13 cellular contexts compared by ENCODE assay signal in the genomic region with DNA sequence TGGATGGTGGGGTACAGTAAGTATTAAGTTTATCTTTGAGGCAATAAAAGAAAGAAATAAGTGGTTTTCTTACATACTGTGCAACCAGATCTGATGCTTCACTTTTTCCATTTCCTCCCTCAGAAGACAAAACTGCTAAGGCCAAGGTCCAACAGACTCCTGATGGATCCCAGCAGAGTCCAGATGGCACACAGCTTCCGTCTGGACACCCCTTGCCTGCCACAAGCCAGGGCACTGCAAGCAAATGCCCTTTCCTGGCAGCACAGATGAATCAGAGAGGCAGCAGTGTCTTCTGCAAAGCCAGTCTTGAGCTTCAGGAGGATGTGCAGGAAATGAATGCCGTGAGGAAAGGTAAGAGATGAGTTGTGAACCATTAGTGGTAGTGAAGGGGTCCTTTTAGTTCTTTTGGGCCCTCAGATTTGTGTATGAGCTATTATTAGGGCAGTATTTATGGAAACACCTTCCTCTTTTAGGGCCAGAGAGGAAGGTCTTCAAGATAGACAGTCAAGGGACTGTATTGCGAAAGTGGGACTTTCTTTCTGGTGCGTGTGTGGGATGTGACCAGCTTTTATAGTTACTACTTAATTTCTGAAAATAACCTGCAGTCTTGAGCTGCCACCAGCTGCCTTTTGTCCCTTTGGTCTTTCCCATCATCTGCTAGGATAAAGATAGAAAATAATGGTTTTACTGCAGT. TPM values are rescaled to one million over a fixed set of nuclear protein-coding genes. Genes with fewer than 3 reads are reported as not detected.
DNase-seq lines count a peak whose midpoint lies in the region; ATAC-seq and TF ChIP-seq lines count a peak whose summit lies in the region.
"Had no signal": no experiment of that assay in that cellular context is flagged by ENCODE, and none has a peak within 500 bp of the region (broad histone marks: within the 10 kb centered on the region; RNA-seq: fewer than 3 reads in every experiment).

No MANE protein-coding gene starts in this region.

- no peak for TF ChIP-seq CTCF in left lung (IDR thresholded peaks at IDR 0.05)

- peaks cover 38 to 73% (median 67%) of the 10 kb centered on the region in 10 experiments for H3K4me1 ChIP-seq in BLaER1 treated with 17β-estradiol and CSF1 and Interleukin-3, amounts not matched to agents 10 nM and 100 nM
- H3K4me1 ChIP-seq in left lung: peaks cover 31 to 84% of the 10 kb centered on the region in 2 donors

- intact Hi-C loops in left lung (cut with DNase I): no loop called here

- DNase-seq in SIG-M5 treated with dmso at 0.1 percent for 504 hours (lab: John Stamatoyannopoulos, UW; ENCODE audit: unreplicated experiment): peak; percentile 94
- DNase-seq in left lung: peak in 1 of 2 donors; percentile 53
- no peak for DNase-seq in GM19238 (ENCODE audit: insufficient read length, low spot score)
- no peak for DNase-seq in DMS79 (lab: John Stamatoyannopoulos, UW)
- DNase-seq in EL: no peak
- DNase-seq: NCI-H446, SHP77 treated with DMSO at 0.1 percent for 48 hours had no signal

- peak; percentile 46 for ATAC-seq in GM18868 (IDR thresholded peaks at IDR 0.05; ENCODE audit: unreplicated experiment)
- ATAC-seq in left lung: no peak
- no peak for ATAC-seq in GM19455 (IDR thresholded peaks at IDR 0.05; ENCODE audit: unreplicated experiment)

- H3K4me3 ChIP-seq in BLaER1 treated with 17β-estradiol and CSF1 and Interleukin-3, amounts not matched to agents 10 nM and 100 nM: peak overlapping the region in 7 of 10 experiments; percentile 3 to 93 (median 38); a peak in 11 of 20 replicates
- no peak overlapping the region for H3K4me3 ChIP-seq in left lung
- H3K4me3 ChIP-seq: HAP-1, right atrium auricular region had no signal

- peak overlapping the region; percentile 27 to 93 (median 60); a peak in 18 of 22 replicates for H3K9ac ChIP-seq in BLaER1 treated with 17β-estradiol and CSF1 and Interleukin-3, amounts not matched to agents 10 nM and 100 nM

- H4K20me1 ChIP-seq in BLaER1 treated with 17β-estradiol and CSF1 and Interleukin-3, amounts not matched to agents 10 nM and 100 nM: peaks cover 0 to 80% (median 17%) of the 10 kb centered on the region in 11 experiments; a peak in 14 of 22 replicates

- H3K9me3 ChIP-seq in BLaER1 treated with 17β-estradiol and CSF1 and Interleukin-3, amounts not matched to agents 10 nM and 100 nM (replicated peaks in 1 of 11): no peaks in the 10 kb centered on the region
- H3K9me3 ChIP-seq in left lung: no peaks in the 10 kb centered on the region
- H3K9me3 ChIP-seq: HAP-1, right atrium auricular region had no signal

- peak overlapping the region; percentile 11 to 94 (median 73); a peak in 21 of 22 replicates for H3K27ac ChIP-seq in BLaER1 treated with 17β-estradiol and CSF1 and Interleukin-3, amounts not matched to agents 10 nM and 100 nM
- H3K27ac ChIP-seq in left lung: peak overlapping the region; percentile 51 to 86
- H3K27ac ChIP-seq: right atrium auricular region had no signal

- H3K4me2 ChIP-seq in BLaER1 treated with 17β-estradiol and CSF1 and Interleukin-3, amounts not matched to agents 10 nM and 100 nM: peak overlapping the region; percentile 17 to 98 (median 92); a peak in 21 of 22 replicates

- peaks cover 62 to 86% (median 84%) of the 10 kb centered on the region in 11 experiments for H3K36me3 ChIP-seq in BLaER1 treated with 17β-estradiol and CSF1 and Interleukin-3, amounts not matched to agents 10 nM and 100 nM
- peaks cover 0 to 68% of the 10 kb centered on the region in 2 donors for H3K36me3 ChIP-seq in left lung

- no peaks in the 10 kb centered on the region for H3K27me3 ChIP-seq in BLaER1 treated with 17β-estradiol and CSF1 and Interleukin-3, amounts not matched to agents 10 nM and 100 nM
- H3K27me3 ChIP-seq in left lung: no peaks in the 10 kb centered on the region
- H3K27me3 ChIP-seq: right atrium auricular region had no signal

RNA-seq across cellular contexts. Expression of a gene that starts 4.6 kb away (rescaled TPM):
- 10 to 100 TPM; 66.7 to 70.1 TPM for total RNA-seq in left lung

RNA-seq across cellular contexts. Expression of a gene that starts 22.9 kb away (rescaled TPM):
- total RNA-seq in left lung: 1 to 10 TPM in 1 of 2 donors, not detected in 1; 1.5 TPM
- total RNA-seq: glomerular endothelial cell, right atrium auricular region had no signal

RNA-seq across cellular contexts. Expression of a gene that starts 36.4 kb away (rescaled TPM):
- 10 to 100 TPM; 47.7 to 77.5 TPM for total RNA-seq in left lung

RNA-seq across cellular contexts. Expression of a gene that starts 43.0 kb away (rescaled TPM):
- 10 to 100 TPM; 33.1 to 48.3 TPM for total RNA-seq in left lung

RNA-seq across cellular contexts. Expression of a gene that starts 48.3 kb away (rescaled TPM):
- 1 to 10 TPM; 5.3 to 7.6 TPM for total RNA-seq in left lung

Comparison
In these comparisons a context has a peak if more than half of its experiments do, and no peak if none do; other contexts are left out.
1. H3K4me3 ChIP-seq: peak in BLaER1 treated with 17β-estradiol and CSF1 and Interleukin-3, amounts not matched to agents 10 nM and 100 nM (7 of 10); none in left lung (0 of 2).